Comparison of ENCODE assay signal across 14 cellular contexts in the genomic region with DNA sequence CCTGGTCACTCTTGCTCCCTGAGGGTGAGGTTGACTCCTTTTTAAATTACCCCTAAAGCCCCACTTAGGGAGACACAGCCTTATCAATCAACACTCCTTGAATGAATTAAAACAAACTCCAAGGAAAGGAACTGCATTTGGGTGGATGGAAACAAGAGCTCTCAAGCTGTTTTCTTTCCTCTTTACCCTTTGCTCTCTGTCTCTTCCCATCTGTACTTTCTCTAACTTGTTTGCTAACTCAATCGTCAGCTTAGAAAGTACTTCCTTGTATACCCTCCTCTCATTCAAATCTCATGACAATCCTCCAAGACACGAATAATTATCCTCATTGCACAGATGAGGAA. TPM values are rescaled to one million over a fixed set of nuclear protein-coding genes. Genes with fewer than 3 reads are reported as not detected.
DNase-seq lines count a peak whose midpoint lies in the region; ATAC-seq, FAIRE-seq and TF ChIP-seq lines count a peak whose summit lies in the region.
"Had no signal": no experiment of that assay in that cellular context is flagged by ENCODE, and none has a peak within 500 bp of the region (broad histone marks: within the 10 kb centered on the region; RNA-seq: fewer than 3 reads in every experiment).

No MANE protein-coding gene starts in this region.

- no peaks in the 10 kb centered on the region for H3K9me3 ChIP-seq in BLaER1 treated with 17β-estradiol and CSF1 and Interleukin-3, amounts not matched to agents 10 nM and 100 nM (replicated peaks in 1 of 11)
- no peaks in the 10 kb centered on the region for H3K9me3 ChIP-seq in body of pancreas
- H3K9me3 ChIP-seq: MG63 had no signal

- no peaks in the 10 kb centered on the region for H3K27me3 Mint-ChIP-seq in naive thymus-derived CD8-positive, alpha-beta T cell

- WGBS in body of pancreas, 2 donors = 7 to 8% methylated on average over 2 of the region's 2 CpGs

- no peaks in the 10 kb centered on the region for H3K36me3 Mint-ChIP-seq in naive thymus-derived CD8-positive, alpha-beta T cell

- TF ChIP-seq CTCF in body of pancreas (IDR thresholded peaks at IDR 0.05) = no peak

- FAIRE-seq in HTR-8/SVneo (lab: Jason Lieb, UNC) = no peak
- FAIRE-seq: urothelium cell line had no signal

- H3K27me3 ChIP-seq in BLaER1 treated with 17β-estradiol and CSF1 and Interleukin-3, amounts not matched to agents 10 nM and 100 nM = no peaks in the 10 kb centered on the region
- no peaks in the 10 kb centered on the region for H3K27me3 ChIP-seq in body of pancreas
- H3K27me3 ChIP-seq: MG63 had no signal

- peaks cover 35 to 78% (median 70%) of the 10 kb centered on the region in 4 donors for H3K4me1 Mint-ChIP-seq in naive thymus-derived CD8-positive, alpha-beta T cell

- H3K27ac ChIP-seq in BLaER1 treated with 17β-estradiol and CSF1 and Interleukin-3, amounts not matched to agents 10 nM and 100 nM = peak overlapping the region in 9 of 11 experiments; percentile 49 to 90 (median 84); a peak in 18 of 22 replicates
- peak overlapping the region; percentile 91 to 94 (median 94) for H3K27ac ChIP-seq in body of pancreas

- H3K27ac Mint-ChIP-seq in naive thymus-derived CD8-positive, alpha-beta T cell = peak overlapping the region; percentile 96 to 100 (median 99)

- H3K4me2 ChIP-seq in BLaER1 treated with 17β-estradiol and CSF1 and Interleukin-3, amounts not matched to agents 10 nM and 100 nM = peak overlapping the region; percentile 58 to 95 (median 85)

- peaks cover 0 to 65% (median 0%) of the 10 kb centered on the region in 11 experiments; a peak in 3 of 22 replicates for H4K20me1 ChIP-seq in BLaER1 treated with 17β-estradiol and CSF1 and Interleukin-3, amounts not matched to agents 10 nM and 100 nM

- peak; percentile 68 for DNase-seq in HT-29 (ENCODE audit: low spot score)
- DNase-seq in body of pancreas = no peak
- DNase-seq in naive thymus-derived CD8-positive, alpha-beta T cell = no peak
- DNase-seq in left ventricle myocardium superior = no peak
- DNase-seq in SIG-M5 treated with dmso at 0.1 percent for 504 hours (lab: John Stamatoyannopoulos, UW; ENCODE audit: unreplicated experiment) = no peak
- no peak for DNase-seq in HTR-8/SVneo (ENCODE audit: insufficient read length, low spot score)
- DNase-seq: effector CD8-positive, alpha-beta T cell; glutamatergic neuron; MG63; Right ventricle myocardium superior had no signal

- no peaks in the 10 kb centered on the region for H3K9me3 Mint-ChIP-seq in naive thymus-derived CD8-positive, alpha-beta T cell

- ATAC-seq in body of pancreas = peak; percentile 37
- ATAC-seq in naive thymus-derived CD8-positive, alpha-beta T cell = no peak
- no peak for ATAC-seq in left ventricle myocardium superior
- no peak for ATAC-seq in HG02623 (IDR thresholded peaks at IDR 0.05; ENCODE audit: unreplicated experiment)

- peaks cover 79 to 100% (median 96%) of the 10 kb centered on the region in 10 experiments for H3K4me1 ChIP-seq in BLaER1 treated with 17β-estradiol and CSF1 and Interleukin-3, amounts not matched to agents 10 nM and 100 nM
- peaks cover 41% of the 10 kb centered on the region for H3K4me1 ChIP-seq in body of pancreas

- intact Hi-C loops in body of pancreas (cut with DNase I) (no loop called here), left ventricle myocardium superior (cut with micrococcal nuclease) (no loop called here)

- H3K36me3 ChIP-seq in BLaER1 treated with 17β-estradiol and CSF1 and Interleukin-3, amounts not matched to agents 10 nM and 100 nM = peaks cover 0 to 27% (median 0%) of the 10 kb centered on the region in 11 experiments; a peak in 3 of 22 replicates
- no peaks in the 10 kb centered on the region for H3K36me3 ChIP-seq in body of pancreas (replicated peaks in 1 of 2; ENCODE audit: insufficient read depth in 1 of 2, low read depth in 2 of 2)
- H3K36me3 ChIP-seq: MG63 had no signal

- TF ChIP-seq POLR2A in body of pancreas (IDR thresholded peaks at IDR 0.05) = no peak

- peak overlapping the region in 9 of 11 experiments; percentile 16 to 81 (median 73); a peak in 16 of 22 replicates for H3K9ac ChIP-seq in BLaER1 treated with 17β-estradiol and CSF1 and Interleukin-3, amounts not matched to agents 10 nM and 100 nM

- peak overlapping the region; percentile 81 to 96 (median 90) for H3K4me3 Mint-ChIP-seq in naive thymus-derived CD8-positive, alpha-beta T cell

- POLR2A ChIA-PET in naive thymus-derived CD8-positive, alpha-beta T cell (lab: Charles Lee) = interaction anchor here (0.9 to 25.6 kb wide), 9 partner anchors 10 to 67 kb away, joined by 3 to 883 read pairs (median 11); partner anchors contain the start of gene ZFP36L2

- peak overlapping the region in 2 of 10 experiments; percentile 58 to 63; a peak in 4 of 20 replicates for H3K4me3 ChIP-seq in BLaER1 treated with 17β-estradiol and CSF1 and Interleukin-3, amounts not matched to agents 10 nM and 100 nM
- no peak overlapping the region for H3K4me3 ChIP-seq in body of pancreas
- H3K4me3 ChIP-seq: lung, MG63 had no signal

RNA-seq across cellular contexts. Expression of gene ZFP36L2, which starts 32.8 kb away (rescaled TPM):
- 19.4 and 20.5 TPM in 2 replicates for total RNA-seq in HT-29 (2014; rRNA removed; shearing (Covaris generic))
- total RNA-seq in body of pancreas (100 to 1,000 TPM in 1 of 2 donors, 10 to 100 TPM in 1; 57.1 to 116 TPM), left ventricle myocardium superior (55.0 TPM)
- total RNA-seq in naive thymus-derived CD8-positive, alpha-beta T cell = 100 to 1,000 TPM; 264 to 274 TPM
- 100 to 1,000 TPM; 222 to 420 (median 390) TPM for polyA plus RNA-seq in naive thymus-derived CD8-positive, alpha-beta T cell
